In genomic region chr11:94595061-94595460, GRCh38 we compare ENCODE assay signal across 1 cellular context.
TF ChIP-seq lines count a peak whose summit lies in the region.

No MANE protein-coding gene starts in this region.

TF ChIP-seq in WTC11, 78 proteins besides CTCF, POLR2A, EP300 and RAD21 (continued from another document):
- TF ChIP-seq ZNF425 (CRISPR knock-in tag; conservative IDR thresholded peaks at IDR 0.05), result no peak
- no peak for TF ChIP-seq RELA (CRISPR knock-in tag; IDR thresholded peaks at IDR 0.05; ENCODE audit: borderline replicate concordance)
- TF ChIP-seq, protein P1, sequence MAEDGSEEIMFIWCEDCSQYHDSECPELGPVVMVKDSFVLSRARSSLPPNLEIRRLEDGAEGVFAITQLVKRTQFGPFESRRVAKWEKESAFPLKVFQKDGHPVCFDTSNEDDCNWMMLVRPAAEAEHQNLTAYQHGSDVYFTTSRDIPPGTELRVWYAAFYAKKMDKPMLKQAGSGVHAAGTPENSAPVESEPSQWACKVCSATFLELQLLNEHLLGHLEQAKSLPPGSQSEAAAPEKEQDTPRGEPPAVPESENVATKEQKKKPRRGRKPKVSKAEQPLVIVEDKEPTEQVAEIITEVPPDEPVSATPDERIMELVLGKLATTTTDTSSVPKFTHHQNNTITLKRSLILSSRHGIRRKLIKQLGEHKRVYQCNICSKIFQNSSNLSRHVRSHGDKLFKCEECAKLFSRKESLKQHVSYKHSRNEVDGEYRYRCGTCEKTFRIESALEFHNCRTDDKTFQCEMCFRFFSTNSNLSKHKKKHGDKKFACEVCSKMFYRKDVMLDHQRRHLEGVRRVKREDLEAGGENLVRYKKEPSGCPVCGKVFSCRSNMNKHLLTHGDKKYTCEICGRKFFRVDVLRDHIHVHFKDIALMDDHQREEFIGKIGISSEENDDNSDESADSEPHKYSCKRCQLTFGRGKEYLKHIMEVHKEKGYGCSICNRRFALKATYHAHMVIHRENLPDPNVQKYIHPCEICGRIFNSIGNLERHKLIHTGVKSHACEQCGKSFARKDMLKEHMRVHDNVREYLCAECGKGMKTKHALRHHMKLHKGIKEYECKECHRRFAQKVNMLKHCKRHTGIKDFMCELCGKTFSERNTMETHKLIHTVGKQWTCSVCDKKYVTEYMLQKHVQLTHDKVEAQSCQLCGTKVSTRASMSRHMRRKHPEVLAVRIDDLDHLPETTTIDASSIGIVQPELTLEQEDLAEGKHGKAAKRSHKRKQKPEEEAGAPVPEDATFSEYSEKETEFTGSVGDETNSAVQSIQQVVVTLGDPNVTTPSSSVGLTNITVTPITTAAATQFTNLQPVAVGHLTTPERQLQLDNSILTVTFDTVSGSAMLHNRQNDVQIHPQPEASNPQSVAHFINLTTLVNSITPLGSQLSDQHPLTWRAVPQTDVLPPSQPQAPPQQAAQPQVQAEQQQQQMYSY (CRISPR knock-in tag; IDR thresholded peaks at IDR 0.05), result no peak
- no peak for TF ChIP-seq ATF2 (CRISPR knock-in tag; IDR thresholded peaks at IDR 0.05; ENCODE audit: borderline replicate concordance, low read depth)
